In the genomic region with DNA sequence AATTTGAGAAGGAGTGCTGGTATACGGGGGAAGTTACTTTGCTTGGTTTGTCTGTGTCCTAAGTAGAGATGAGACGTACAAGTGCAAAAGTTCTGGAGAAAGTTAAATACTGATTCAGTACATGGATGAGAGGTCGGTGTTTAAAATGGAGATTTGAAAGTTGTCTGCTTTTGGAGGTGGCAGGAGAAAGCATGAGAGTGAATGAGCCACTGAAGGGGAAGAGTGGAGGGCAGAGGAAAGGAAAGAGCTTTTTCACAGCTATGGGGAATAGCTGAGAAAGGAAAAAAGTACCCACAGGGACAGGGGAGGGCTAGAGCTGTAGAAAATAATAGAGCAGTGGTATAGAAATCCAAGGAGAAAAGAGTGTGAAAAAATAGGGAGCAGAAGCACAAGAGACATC, we compare ENCODE assay signal across 20 cellular contexts. TPM values are rescaled to one million over a fixed set of nuclear protein-coding genes. Genes with fewer than 3 reads are reported as not detected.
DNase-seq lines count a peak whose midpoint lies in the region; ATAC-seq, FAIRE-seq and TF ChIP-seq lines count a peak whose summit lies in the region.
"Had no signal": no experiment of that assay in that cellular context is flagged by ENCODE, and none has a peak within 500 bp of the region (broad histone marks: within the 10 kb centered on the region; RNA-seq: fewer than 3 reads in every experiment).

No MANE protein-coding gene starts in this region.

- DNase-seq in Calu3 (no peak), K562 (ENCODE audit: extremely low read depth in 1 of 4, low spot score in 3 of 4) (no peak), progenitor cell of endocrine pancreas (ENCODE audit: low spot score, unreplicated experiment) (no peak), hypothalamus (lab: John Stamatoyannopoulos, UW) (no peak), GM19239 (ENCODE audit: insufficient read length, low spot score) (no peak)
- DNase-seq: CD4-positive, CD25-positive, alpha-beta regulatory T cell; CD8-positive, alpha-beta T cell; DMS53; DMS79 treated with DMSO at 0.1 percent for 48 hours; GF-D8; GOT3 had no signal

- no peaks in the 10 kb centered on the region for H3K27me3 Mint-ChIP-seq in Calu3 (ENCODE audit: unreplicated experiment)
- no peaks in the 10 kb centered on the region for H3K27me3 Mint-ChIP-seq in progenitor cell of endocrine pancreas

- no peak for TF ChIP-seq POLR2A in K562 (conservative IDR thresholded peaks at IDR 0.05)

- H3K9me3 ChIP-seq in K562 (replicated peaks; ENCODE audit: control insufficient read depth, insufficient read depth, low read depth, low read length): no peaks in the 10 kb centered on the region
- H3K9me3 ChIP-seq: BLaER1, HAP-1 had no signal

- no peak overlapping the region for H3K9ac ChIP-seq in K562 (ENCODE audit: insufficient read depth in 1 of 2, low read depth in 2 of 2, low read length in 2 of 2)
- H3K9ac ChIP-seq: BLaER1 had no signal

- H3K27ac ChIP-seq in K562 (ENCODE audit: extremely low read depth, low read depth, low read length): no peak overlapping the region
- H3K27ac ChIP-seq: BLaER1, C4-2B had no signal

- no peak overlapping the region for H3K4me3 ChIP-seq in K562
- H3K4me3 ChIP-seq: BLaER1, HAP-1 had no signal

- H2AFZ ChIP-seq in K562 (ENCODE audit: low read depth, low read length): no peak overlapping the region

- H3K36me3 Mint-ChIP-seq in Calu3 (ENCODE audit: insufficient read depth, unreplicated experiment) (peaks cover 15% of the 10 kb centered on the region), progenitor cell of endocrine pancreas (ENCODE audit: insufficient read depth) (no peaks in the 10 kb centered on the region)
- H3K36me3 Mint-ChIP-seq: CD4-positive, CD25-positive, alpha-beta regulatory T cell; CD8-positive, alpha-beta T cell had no signal

- H3K9me3 Mint-ChIP-seq in Calu3 (ENCODE audit: low read depth, unreplicated experiment) (no peaks in the 10 kb centered on the region), progenitor cell of endocrine pancreas (ENCODE audit: low read depth) (no peaks in the 10 kb centered on the region)
- H3K9me3 Mint-ChIP-seq: CD4-positive, CD25-positive, alpha-beta regulatory T cell; CD8-positive, alpha-beta T cell had no signal

- no peaks in the 10 kb centered on the region for H4K20me1 ChIP-seq in K562 (replicated peaks; ENCODE audit: control insufficient read depth, insufficient read depth, low read length)
- H4K20me1 ChIP-seq: BLaER1 had no signal

- H3K4me1 Mint-ChIP-seq in Calu3 (ENCODE audit: low read depth, unreplicated experiment) (peaks cover 41% of the 10 kb centered on the region), progenitor cell of endocrine pancreas (ENCODE audit: low read depth) (peaks cover 30% of the 10 kb centered on the region)
- H3K4me1 Mint-ChIP-seq: B cell; CD4-positive, CD25-positive, alpha-beta regulatory T cell had no signal

- peaks cover 0 to 11% of the 10 kb centered on the region in 2 experiments; a peak in 4 of 5 replicates for H3K4me1 ChIP-seq in K562 (replicated peaks in 1 of 2; ENCODE audit: control insufficient read depth in 2 of 2, insufficient read depth in 2 of 2, low read length in 2 of 2)
- H3K4me1 ChIP-seq: BLaER1 had no signal

- 10% methylated on average over 3 of the region's 3 CpGs for WGBS in K562 (ENCODE audit: insufficient coverage, low coverage, missing lambda C conversion rate)

- no peak for TF ChIP-seq RAD21 in K562 (CRISPR knock-in tag; conservative IDR thresholded peaks at IDR 0.05 in 1 of 2, IDR thresholded peaks at IDR 0.05 in 1 of 2)

- intact Hi-C loops in Calu3 (cut with micrococcal nuclease; ENCODE audit: unreplicated experiment): no loop called here
- intact Hi-C loops in K562 (cut with micrococcal nuclease): no loop called here

- POLR2A ChIA-PET in K562 (lab: Yijun Ruan, JAX): interaction anchor here (0.6 to 1.5 kb wide), 3 partner anchors 26 to 913 kb away, joined by 3 to 4 read pairs (median 4); a partner anchor contains a TSS

- no peak overlapping the region for H3K4me2 ChIP-seq in K562 (ENCODE audit: insufficient read depth, low read length)
- H3K4me2 ChIP-seq: BLaER1 had no signal

- H3K27me3 ChIP-seq in K562 (ENCODE audit: control insufficient read depth in 2 of 2, insufficient read depth in 2 of 2, low read length in 2 of 2): no peaks in the 10 kb centered on the region
- H3K27me3 ChIP-seq: BLaER1 had no signal

- no peak for ATAC-seq in K562
- no peak for ATAC-seq in HG03108 (IDR thresholded peaks at IDR 0.05; ENCODE audit: unreplicated experiment)
- ATAC-seq: CD8-positive, alpha-beta T cell had no signal

- TF ChIP-seq EP300 in K562 (IDR thresholded peaks at IDR 0.05; ENCODE audit: low read length): no peak

- no peaks in the 10 kb centered on the region for H3K79me2 ChIP-seq in K562 (ENCODE audit: control insufficient read depth, insufficient read depth, low read length)

- peak overlapping the region; percentile 21 for H3K27ac Mint-ChIP-seq in Calu3 (ENCODE audit: unreplicated experiment)
- peak overlapping the region; percentile 31 for H3K27ac Mint-ChIP-seq in progenitor cell of endocrine pancreas
- H3K27ac Mint-ChIP-seq: B cell; CD4-positive, CD25-positive, alpha-beta regulatory T cell; CD8-positive, alpha-beta T cell had no signal

- peak; percentile 23 for FAIRE-seq in K562 (lab: Jason Lieb, UNC)
- FAIRE-seq in GM19239 (lab: Jason Lieb, UNC): no peak
- FAIRE-seq: A204.1, GM12891, GM18507, H54 had no signal

- TF ChIP-seq CTCF in Calu3 (IDR thresholded peaks at IDR 0.05; ENCODE audit: unreplicated experiment) (no peak), K562 (IDR thresholded peaks at IDR 0.05 in 2 of 3, conservative IDR thresholded peaks at IDR 0.05 in 1 of 3; ENCODE audit: insufficient read depth in 2 of 3, low read depth in 1 of 3, low read length in 3 of 3) (no peak), progenitor cell of endocrine pancreas (IDR thresholded peaks at IDR 0.05; ENCODE audit: unreplicated experiment) (no peak)

- CTCF ChIA-PET in Calu3 (lab: Charles Lee): interaction anchor here (0.6 to 0.8 kb wide), 3 partner anchors 11 to 494 kb away, joined by 3 to 4 read pairs (median 3); no protein-coding TSS in a partner anchor
- CTCF ChIA-PET in K562 (lab: Yijun Ruan, JAX; ENCODE audit: low intra/inter-chr PET ratio): no interaction called here

- in situ Hi-C loops in K562 (cut with MboI): no loop called here

- H3K4me3 Mint-ChIP-seq in Calu3 (ENCODE audit: low read depth, unreplicated experiment): no peak overlapping the region
- no peak overlapping the region for H3K4me3 Mint-ChIP-seq in progenitor cell of endocrine pancreas (ENCODE audit: low read depth)
- H3K4me3 Mint-ChIP-seq: B cell; CD4-positive, CD25-positive, alpha-beta regulatory T cell; CD8-positive, alpha-beta T cell had no signal

- no TSS peak for BruUV-seq in Calu3 (replicated peaks; lab: Mats Ljungman, UMichigan)
- no TSS peak for BruUV-seq in K562 (replicated peaks; lab: Mats Ljungman, UMichigan)

- H3K36me3 ChIP-seq in K562 (ENCODE audit: control insufficient read depth, insufficient read depth, low read length): no peaks in the 10 kb centered on the region
- H3K36me3 ChIP-seq: BLaER1, HAP-1 had no signal

- no peaks in the 10 kb centered on the region for H3K9me1 ChIP-seq in K562 (ENCODE audit: control insufficient read depth, insufficient read depth, low read length)

RNA-seq across cellular contexts. Expression of a gene that starts 18.1 kb away (rescaled TPM):
- total RNA-seq in Calu3 (2022) (113 and 131 TPM in 2 replicates), K562 (2014; rRNA removed) (1.4 TPM in 1 of 2 replicates, not detected in the other), K562 (2014; rRNA removed; fragmentation: Illumina TruSeq; extraction: Trizol) (0.04 and 0.06 TPM in 2 replicates), K562 (2015; rRNA removed; fragmentation: Illumina TruSeq; extraction: Trizol) (0.07 TPM in 1 of 2 replicates, not detected in the other), K562 (2021) (0.27 and 0.34 TPM in 2 replicates), progenitor cell of endocrine pancreas (127 and 128 TPM in 2 replicates)
- total RNA-seq in K562 (2011; cell fraction: chromatin; rRNA removed; ENCODE audit: low replicate concordance): 0.30 and 0.32 TPM in 2 replicates
- under 0.01 and 0.39 TPM in 2 replicates for total RNA-seq in K562 (2011; cell fraction: nucleolus; rRNA removed)
- total RNA-seq in K562 (2011; cell fraction: nucleoplasm; rRNA removed): 0.31 and 0.59 TPM in 2 replicates
- polyA plus RNA-seq in K562 (2011; rRNA removed) (0.14 and 0.16 TPM in 2 replicates), K562 (2014; fragmentation: Illumina TruSeq; extraction: Trizol) (0.03 and 0.19 TPM in 2 replicates), K562 (2014; fragmentation: Nextera tagmentation; extraction: Ambion mirVana) (under 1 TPM in 1 of 2 experiments, not detected in 1; 0.18 TPM), K562 (2014; rRNA removed) (0.09 TPM in 1 of 2 replicates, not detected in the other)
- polyA plus RNA-seq in K562 (2011; cell fraction: cytosol; rRNA removed): 0.03 and 0.13 TPM in 2 replicates
- polyA plus RNA-seq in K562 (2011; cell fraction: nucleus; rRNA removed): 0.40 and 0.88 TPM in 2 replicates
- 0.04 and 0.09 TPM in 2 replicates for polyA plus RNA-seq in K562 (2012)
- 0.04 TPM in 1 of 2 replicates, not detected in the other for polyA minus RNA-seq in K562 (2011; rRNA and poly(A)+ RNA removed)
- polyA minus RNA-seq in K562 (2011; cell fraction: cytosol; rRNA and poly(A)+ RNA removed): 0.27 TPM in 1 of 2 replicates, not detected in the other
- polyA minus RNA-seq in K562 (2011; cell fraction: nucleus; rRNA and poly(A)+ RNA removed): 0.11 and 0.13 TPM in 2 replicates

RNA-seq across cellular contexts. Expression of a gene that starts 33.7 kb away (rescaled TPM):
- 118 and 128 TPM in 2 replicates for total RNA-seq in Calu3 (2022)
- 127 and 201 TPM in 2 replicates for total RNA-seq in K562 (2011; cell fraction: chromatin; rRNA removed; ENCODE audit: low replicate concordance)
- total RNA-seq in K562 (2011; cell fraction: nucleolus; rRNA removed): 62.0 and 71.8 TPM in 2 replicates
- total RNA-seq in K562 (2011; cell fraction: nucleoplasm; rRNA removed): 97.2 and 112 TPM in 2 replicates
- 16.4 and 25.1 TPM in 2 replicates for total RNA-seq in K562 (2014; rRNA removed)
- 17.6 and 22.0 TPM in 2 replicates for total RNA-seq in K562 (2014; rRNA removed; fragmentation: Illumina TruSeq; extraction: Trizol)
- total RNA-seq in K562 (2015; rRNA removed; fragmentation: Illumina TruSeq; extraction: Trizol): 21.6 and 23.6 TPM in 2 replicates
- 38.2 and 40.6 TPM in 2 replicates for total RNA-seq in K562 (2021)
- polyA plus RNA-seq in K562 (2011; rRNA removed): 26.8 and 44.3 TPM in 2 replicates
- polyA plus RNA-seq in K562 (2011; cell fraction: cytosol; rRNA removed): 16.8 and 22.3 TPM in 2 replicates
- 94.4 and 103 TPM in 2 replicates for polyA plus RNA-seq in K562 (2011; cell fraction: nucleus; rRNA removed)
- polyA plus RNA-seq in K562 (2012): 20.5 and 23.7 TPM in 2 replicates
- 26.5 and 36.4 TPM in 2 replicates for polyA plus RNA-seq in K562 (2014; fragmentation: Illumina TruSeq; extraction: Trizol)
- polyA plus RNA-seq in K562 (2014; fragmentation: Nextera tagmentation; extraction: Ambion mirVana): 10 to 100 TPM in 1 of 2 experiments, 1 to 10 TPM in 1; 9.4 to 13.7 TPM
- 20.8 and 21.5 TPM in 2 replicates for polyA plus RNA-seq in K562 (2014; rRNA removed)
- polyA minus RNA-seq in K562 (2011; rRNA and poly(A)+ RNA removed): 50.1 and 70.2 TPM in 2 replicates
- polyA minus RNA-seq in K562 (2011; cell fraction: cytosol; rRNA and poly(A)+ RNA removed): 29.9 and 31.9 TPM in 2 replicates
- polyA minus RNA-seq in K562 (2011; cell fraction: nucleus; rRNA and poly(A)+ RNA removed): 32.2 and 47.7 TPM in 2 replicates
- 188 and 189 TPM in 2 replicates for total RNA-seq in progenitor cell of endocrine pancreas

RNA-seq across cellular contexts. Expression of a gene that starts 47.1 kb away (rescaled TPM):
- total RNA-seq in Calu3 (2022) (31.4 and 34.3 TPM in 2 replicates), K562 (2014; rRNA removed) (1.4 and 1.6 TPM in 2 replicates), K562 (2014; rRNA removed; fragmentation: Illumina TruSeq; extraction: Trizol) (1.2 and 1.6 TPM in 2 replicates), K562 (2015; rRNA removed; fragmentation: Illumina TruSeq; extraction: Trizol) (0.54 and 0.68 TPM in 2 replicates), K562 (2021) (1.4 and 2.0 TPM in 2 replicates), progenitor cell of endocrine pancreas (12.5 and 14.4 TPM in 2 replicates)
- 3.5 and 4.6 TPM in 2 replicates for total RNA-seq in K562 (2011; cell fraction: chromatin; rRNA removed; ENCODE audit: low replicate concordance)
- total RNA-seq in K562 (2011; cell fraction: nucleolus; rRNA removed): 1.7 and 2.0 TPM in 2 replicates
- total RNA-seq in K562 (2011; cell fraction: nucleoplasm; rRNA removed): 3.4 and 5.6 TPM in 2 replicates
- polyA plus RNA-seq in K562 (2011; rRNA removed) (1.5 and 2.4 TPM in 2 replicates), K562 (2014; fragmentation: Illumina TruSeq; extraction: Trizol) (1.9 and 2.2 TPM in 2 replicates), K562 (2014; fragmentation: Nextera tagmentation; extraction: Ambion mirVana) (1 to 10 TPM; 1.7 to 2.0 TPM), K562 (2014; rRNA removed) (1.7 TPM in 2 replicates)
- polyA plus RNA-seq in K562 (2011; cell fraction: cytosol; rRNA removed): 1.1 and 2.3 TPM in 2 replicates
- 1.2 and 1.7 TPM in 2 replicates for polyA plus RNA-seq in K562 (2011; cell fraction: nucleus; rRNA removed)
- 1.4 and 2.7 TPM in 2 replicates for polyA plus RNA-seq in K562 (2012)
- 2.3 and 2.7 TPM in 2 replicates for polyA minus RNA-seq in K562 (2011; rRNA and poly(A)+ RNA removed)
- 1.0 and 1.8 TPM in 2 replicates for polyA minus RNA-seq in K562 (2011; cell fraction: cytosol; rRNA and poly(A)+ RNA removed)
- polyA minus RNA-seq in K562 (2011; cell fraction: nucleus; rRNA and poly(A)+ RNA removed): 0.40 and 1.1 TPM in 2 replicates

Comparison
In these comparisons a context has a peak if more than half of its experiments do, and no peak if none do; other contexts are left out.
1. RNA of a gene that starts 18.1 kb away (total RNA-seq): 127 to 128 TPM in progenitor cell of endocrine pancreas and 113 to 131 TPM in Calu3; under 0.01 to 1.4 TPM in K562; every median in the first group is over 10 times any median in the second.